7 cellular contexts compared by ENCODE assay signal in genomic region chr15:25759421-25759820, GRCh38.
"Had no signal": no experiment of that assay in that cellular context is flagged by ENCODE, and none has a peak within 500 bp of the region (broad histone marks: within the 10 kb centered on the region; RNA-seq: fewer than 3 reads in every experiment).

No MANE protein-coding gene starts in this region.

- H3K9me3 Mint-ChIP-seq: HFFc6 had no signal

- H3K27me3 Mint-ChIP-seq: IgD-negative memory B cell had no signal

- H3K4me3 ChIP-seq: GM23248, HAP-1 had no signal

- H3K4me3 Mint-ChIP-seq: HFFc6, IgD-negative memory B cell had no signal

- H3K27ac Mint-ChIP-seq: HFFc6, IgD-negative memory B cell had no signal

- H3K27ac ChIP-seq: GM23248, HL-60 had no signal

- H3K9me3 ChIP-seq: HAP-1 had no signal

- H3K36me3 Mint-ChIP-seq: IgD-negative memory B cell had no signal

- H3K4me1 Mint-ChIP-seq: IgD-negative memory B cell had no signal

- DNase-seq: GM23248, GOT3, H7, HFFc6 had no signal
